ENCODE assay signal across 1 cellular context in the genomic region with DNA sequence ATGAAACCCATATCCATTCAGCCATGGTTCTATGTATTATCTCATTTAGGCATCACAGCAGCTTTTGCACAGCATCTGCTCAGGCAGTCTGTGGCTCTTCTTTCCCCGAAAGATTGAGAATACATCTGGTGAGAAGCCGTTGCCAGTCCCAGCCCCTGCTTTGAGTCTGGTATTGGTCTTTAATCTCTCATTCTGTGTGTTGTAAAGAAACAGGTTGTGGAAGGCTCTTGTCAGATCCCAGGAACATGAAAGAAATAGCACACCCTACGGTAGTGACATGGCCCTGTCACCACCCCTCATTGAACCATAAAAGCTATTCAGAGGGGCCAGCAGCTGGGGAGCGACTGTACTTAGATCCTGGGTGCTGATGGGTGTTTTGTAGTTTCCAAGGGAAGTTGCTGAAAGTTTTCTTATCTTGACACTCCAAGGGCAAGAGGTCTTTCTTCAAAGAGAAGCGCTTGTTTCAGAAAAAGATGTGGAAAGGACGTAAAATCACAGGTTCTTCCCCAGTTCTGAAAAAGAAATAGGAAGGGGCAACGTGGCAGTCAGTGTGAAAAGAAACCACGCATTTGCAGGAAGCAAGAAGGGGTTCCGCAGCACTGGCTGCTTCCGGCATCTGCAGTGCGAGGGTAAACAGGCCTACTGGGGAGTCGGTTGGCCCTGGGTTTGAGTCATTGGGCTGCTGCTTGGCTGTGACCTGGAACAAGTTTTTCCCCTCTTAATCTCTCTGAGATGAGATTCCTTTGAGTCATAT.
TF ChIP-seq lines count a peak whose summit lies in the region.

No MANE protein-coding gene starts in this region.

TF ChIP-seq in K562, 482 proteins besides CTCF, POLR2A, EP300 and RAD21 (continued from another document and continues in another):
- TF ChIP-seq, protein P1, sequence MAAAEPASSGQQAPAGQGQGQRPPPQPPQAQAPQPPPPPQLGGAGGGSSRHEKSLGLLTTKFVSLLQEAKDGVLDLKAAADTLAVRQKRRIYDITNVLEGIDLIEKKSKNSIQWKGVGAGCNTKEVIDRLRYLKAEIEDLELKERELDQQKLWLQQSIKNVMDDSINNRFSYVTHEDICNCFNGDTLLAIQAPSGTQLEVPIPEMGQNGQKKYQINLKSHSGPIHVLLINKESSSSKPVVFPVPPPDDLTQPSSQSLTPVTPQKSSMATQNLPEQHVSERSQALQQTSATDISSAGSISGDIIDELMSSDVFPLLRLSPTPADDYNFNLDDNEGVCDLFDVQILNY (CRISPR knock-in tag; IDR thresholded peaks at IDR 0.05): no peak; the same call in 1 of the 2 replicates
- TF ChIP-seq ZZZ3 (IDR thresholded peaks at IDR 0.05): no peak
- TF ChIP-seq, protein P2, sequence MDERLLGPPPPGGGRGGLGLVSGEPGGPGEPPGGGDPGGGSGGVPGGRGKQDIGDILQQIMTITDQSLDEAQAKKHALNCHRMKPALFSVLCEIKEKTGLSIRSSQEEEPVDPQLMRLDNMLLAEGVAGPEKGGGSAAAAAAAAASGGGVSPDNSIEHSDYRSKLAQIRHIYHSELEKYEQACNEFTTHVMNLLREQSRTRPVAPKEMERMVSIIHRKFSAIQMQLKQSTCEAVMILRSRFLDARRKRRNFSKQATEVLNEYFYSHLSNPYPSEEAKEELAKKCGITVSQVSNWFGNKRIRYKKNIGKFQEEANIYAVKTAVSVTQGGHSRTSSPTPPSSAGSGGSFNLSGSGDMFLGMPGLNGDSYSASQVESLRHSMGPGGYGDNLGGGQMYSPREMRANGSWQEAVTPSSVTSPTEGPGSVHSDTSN (CRISPR knock-in tag; IDR thresholded peaks at IDR 0.05; ENCODE audit: low read depth): no peak
- TF ChIP-seq, protein P2 (tag; conservative IDR thresholded peaks at IDR 0.05; ENCODE audit: low read depth): peak; percentile 78
- no peak for TF ChIP-seq NR2C2 (CRISPR knock-in tag; IDR thresholded peaks at IDR 0.05)
- peak; percentile 46 for TF ChIP-seq NR2C2 (tag; IDR thresholded peaks at IDR 0.05)
- TF ChIP-seq, protein P3, sequence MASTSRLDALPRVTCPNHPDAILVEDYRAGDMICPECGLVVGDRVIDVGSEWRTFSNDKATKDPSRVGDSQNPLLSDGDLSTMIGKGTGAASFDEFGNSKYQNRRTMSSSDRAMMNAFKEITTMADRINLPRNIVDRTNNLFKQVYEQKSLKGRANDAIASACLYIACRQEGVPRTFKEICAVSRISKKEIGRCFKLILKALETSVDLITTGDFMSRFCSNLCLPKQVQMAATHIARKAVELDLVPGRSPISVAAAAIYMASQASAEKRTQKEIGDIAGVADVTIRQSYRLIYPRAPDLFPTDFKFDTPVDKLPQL (IDR thresholded peaks at IDR 0.05; ENCODE audit: extremely low read depth, insufficient read length): no peak
- no peak for TF ChIP-seq JUNB (CRISPR knock-in tag; conservative IDR thresholded peaks at IDR 0.05)
- 0 out of 4 replicates have a peak, but pooled peaks of 1 of the 2 experiments have one; percentile 25 for TF ChIP-seq SRF (CRISPR knock-in tag; IDR thresholded peaks at IDR 0.05)
- TF ChIP-seq, protein P4, sequence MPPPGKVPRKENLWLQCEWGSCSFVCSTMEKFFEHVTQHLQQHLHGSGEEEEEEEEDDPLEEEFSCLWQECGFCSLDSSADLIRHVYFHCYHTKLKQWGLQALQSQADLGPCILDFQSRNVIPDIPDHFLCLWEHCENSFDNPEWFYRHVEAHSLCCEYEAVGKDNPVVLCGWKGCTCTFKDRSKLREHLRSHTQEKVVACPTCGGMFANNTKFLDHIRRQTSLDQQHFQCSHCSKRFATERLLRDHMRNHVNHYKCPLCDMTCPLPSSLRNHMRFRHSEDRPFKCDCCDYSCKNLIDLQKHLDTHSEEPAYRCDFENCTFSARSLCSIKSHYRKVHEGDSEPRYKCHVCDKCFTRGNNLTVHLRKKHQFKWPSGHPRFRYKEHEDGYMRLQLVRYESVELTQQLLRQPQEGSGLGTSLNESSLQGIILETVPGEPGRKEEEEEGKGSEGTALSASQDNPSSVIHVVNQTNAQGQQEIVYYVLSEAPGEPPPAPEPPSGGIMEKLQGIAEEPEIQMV (tag; conservative IDR thresholded peaks at IDR 0.05; ENCODE audit: low read depth): 0 out of 2 replicates have a peak, but pooled peaks have one; percentile 13
- TF ChIP-seq, protein P5, sequence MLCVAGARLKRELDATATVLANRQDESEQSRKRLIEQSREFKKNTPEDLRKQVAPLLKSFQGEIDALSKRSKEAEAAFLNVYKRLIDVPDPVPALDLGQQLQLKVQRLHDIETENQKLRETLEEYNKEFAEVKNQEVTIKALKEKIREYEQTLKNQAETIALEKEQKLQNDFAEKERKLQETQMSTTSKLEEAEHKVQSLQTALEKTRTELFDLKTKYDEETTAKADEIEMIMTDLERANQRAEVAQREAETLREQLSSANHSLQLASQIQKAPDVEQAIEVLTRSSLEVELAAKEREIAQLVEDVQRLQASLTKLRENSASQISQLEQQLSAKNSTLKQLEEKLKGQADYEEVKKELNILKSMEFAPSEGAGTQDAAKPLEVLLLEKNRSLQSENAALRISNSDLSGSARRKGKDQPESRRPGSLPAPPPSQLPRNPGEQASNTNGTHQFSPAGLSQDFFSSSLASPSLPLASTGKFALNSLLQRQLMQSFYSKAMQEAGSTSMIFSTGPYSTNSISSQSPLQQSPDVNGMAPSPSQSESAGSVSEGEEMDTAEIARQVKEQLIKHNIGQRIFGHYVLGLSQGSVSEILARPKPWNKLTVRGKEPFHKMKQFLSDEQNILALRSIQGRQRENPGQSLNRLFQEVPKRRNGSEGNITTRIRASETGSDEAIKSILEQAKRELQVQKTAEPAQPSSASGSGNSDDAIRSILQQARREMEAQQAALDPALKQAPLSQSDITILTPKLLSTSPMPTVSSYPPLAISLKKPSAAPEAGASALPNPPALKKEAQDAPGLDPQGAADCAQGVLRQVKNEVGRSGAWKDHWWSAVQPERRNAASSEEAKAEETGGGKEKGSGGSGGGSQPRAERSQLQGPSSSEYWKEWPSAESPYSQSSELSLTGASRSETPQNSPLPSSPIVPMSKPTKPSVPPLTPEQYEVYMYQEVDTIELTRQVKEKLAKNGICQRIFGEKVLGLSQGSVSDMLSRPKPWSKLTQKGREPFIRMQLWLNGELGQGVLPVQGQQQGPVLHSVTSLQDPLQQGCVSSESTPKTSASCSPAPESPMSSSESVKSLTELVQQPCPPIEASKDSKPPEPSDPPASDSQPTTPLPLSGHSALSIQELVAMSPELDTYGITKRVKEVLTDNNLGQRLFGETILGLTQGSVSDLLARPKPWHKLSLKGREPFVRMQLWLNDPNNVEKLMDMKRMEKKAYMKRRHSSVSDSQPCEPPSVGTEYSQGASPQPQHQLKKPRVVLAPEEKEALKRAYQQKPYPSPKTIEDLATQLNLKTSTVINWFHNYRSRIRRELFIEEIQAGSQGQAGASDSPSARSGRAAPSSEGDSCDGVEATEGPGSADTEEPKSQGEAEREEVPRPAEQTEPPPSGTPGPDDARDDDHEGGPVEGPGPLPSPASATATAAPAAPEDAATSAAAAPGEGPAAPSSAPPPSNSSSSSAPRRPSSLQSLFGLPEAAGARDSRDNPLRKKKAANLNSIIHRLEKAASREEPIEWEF (CRISPR knock-in tag; IDR thresholded peaks at IDR 0.05): no peak
- no peak for TF ChIP-seq RBM14 (IDR thresholded peaks at IDR 0.05; ENCODE audit: borderline replicate concordance, insufficient read depth, low read depth, low read length)
- TF ChIP-seq RBFOX2 (IDR thresholded peaks at IDR 0.05; ENCODE audit: low read depth, low read length): no peak
- TF ChIP-seq CBFA2T3 (IDR thresholded peaks at IDR 0.05): peak; percentile 48
- TF ChIP-seq PHF8 (IDR thresholded peaks at IDR 0.05; ENCODE audit: borderline replicate concordance, low read length): no peak
- TF ChIP-seq MCM2 (IDR thresholded peaks at IDR 0.05; ENCODE audit: low read depth): no peak
- TF ChIP-seq TEAD4 (IDR thresholded peaks at IDR 0.05; ENCODE audit: low read length): peak; percentile 22; the same call in 1 of the 2 replicates
- TF ChIP-seq TEAD4 (CRISPR knock-in tag; IDR thresholded peaks at IDR 0.05; ENCODE audit: borderline replicate concordance): no peak
- TF ChIP-seq ZFX (CRISPR knock-in tag; IDR thresholded peaks at IDR 0.05): peak; percentile 56; the same call in 1 of the 2 replicates
- TF ChIP-seq ZKSCAN1 (IDR thresholded peaks at IDR 0.05; ENCODE audit: low read depth, low read length): no peak
- TF ChIP-seq, protein P6, sequence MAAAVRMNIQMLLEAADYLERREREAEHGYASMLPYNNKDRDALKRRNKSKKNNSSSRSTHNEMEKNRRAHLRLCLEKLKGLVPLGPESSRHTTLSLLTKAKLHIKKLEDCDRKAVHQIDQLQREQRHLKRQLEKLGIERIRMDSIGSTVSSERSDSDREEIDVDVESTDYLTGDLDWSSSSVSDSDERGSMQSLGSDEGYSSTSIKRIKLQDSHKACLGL (CRISPR knock-in tag; IDR thresholded peaks at IDR 0.05; ENCODE audit: borderline replicate concordance, poor library complexity, severe bottlenecking): no peak
- no peak for TF ChIP-seq KLF16 (IDR thresholded peaks at IDR 0.05)
- TF ChIP-seq MXI1 (IDR thresholded peaks at IDR 0.05; ENCODE audit: low read depth, low read length): no peak
- TF ChIP-seq, protein P7, sequence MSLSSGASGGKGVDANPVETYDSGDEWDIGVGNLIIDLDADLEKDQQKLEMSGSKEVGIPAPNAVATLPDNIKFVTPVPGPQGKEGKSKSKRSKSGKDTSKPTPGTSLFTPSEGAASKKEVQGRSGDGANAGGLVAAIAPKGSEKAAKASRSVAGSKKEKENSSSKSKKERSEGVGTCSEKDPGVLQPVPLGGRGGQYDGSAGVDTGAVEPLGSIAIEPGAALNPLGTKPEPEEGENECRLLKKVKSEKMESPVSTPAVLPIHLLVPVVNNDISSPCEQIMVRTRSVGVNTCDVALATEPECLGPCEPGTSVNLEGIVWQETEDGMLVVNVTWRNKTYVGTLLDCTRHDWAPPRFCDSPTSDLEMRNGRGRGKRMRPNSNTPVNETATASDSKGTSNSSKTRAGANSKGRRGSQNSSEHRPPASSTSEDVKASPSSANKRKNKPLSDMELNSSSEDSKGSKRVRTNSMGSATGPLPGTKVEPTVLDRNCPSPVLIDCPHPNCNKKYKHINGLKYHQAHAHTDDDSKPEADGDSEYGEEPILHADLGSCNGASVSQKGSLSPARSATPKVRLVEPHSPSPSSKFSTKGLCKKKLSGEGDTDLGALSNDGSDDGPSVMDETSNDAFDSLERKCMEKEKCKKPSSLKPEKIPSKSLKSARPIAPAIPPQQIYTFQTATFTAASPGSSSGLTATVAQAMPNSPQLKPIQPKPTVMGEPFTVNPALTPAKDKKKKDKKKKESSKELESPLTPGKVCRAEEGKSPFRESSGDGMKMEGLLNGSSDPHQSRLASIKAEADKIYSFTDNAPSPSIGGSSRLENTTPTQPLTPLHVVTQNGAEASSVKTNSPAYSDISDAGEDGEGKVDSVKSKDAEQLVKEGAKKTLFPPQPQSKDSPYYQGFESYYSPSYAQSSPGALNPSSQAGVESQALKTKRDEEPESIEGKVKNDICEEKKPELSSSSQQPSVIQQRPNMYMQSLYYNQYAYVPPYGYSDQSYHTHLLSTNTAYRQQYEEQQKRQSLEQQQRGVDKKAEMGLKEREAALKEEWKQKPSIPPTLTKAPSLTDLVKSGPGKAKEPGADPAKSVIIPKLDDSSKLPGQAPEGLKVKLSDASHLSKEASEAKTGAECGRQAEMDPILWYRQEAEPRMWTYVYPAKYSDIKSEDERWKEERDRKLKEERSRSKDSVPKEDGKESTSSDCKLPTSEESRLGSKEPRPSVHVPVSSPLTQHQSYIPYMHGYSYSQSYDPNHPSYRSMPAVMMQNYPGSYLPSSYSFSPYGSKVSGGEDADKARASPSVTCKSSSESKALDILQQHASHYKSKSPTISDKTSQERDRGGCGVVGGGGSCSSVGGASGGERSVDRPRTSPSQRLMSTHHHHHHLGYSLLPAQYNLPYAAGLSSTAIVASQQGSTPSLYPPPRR (CRISPR knock-in tag; IDR thresholded peaks at IDR 0.05; ENCODE audit: borderline replicate concordance): no peak
- TF ChIP-seq SMARCC2 (IDR thresholded peaks at IDR 0.05; ENCODE audit: low read depth): peak; percentile 60; the same call in 1 of the 2 replicates
- peak; percentile 85 for TF ChIP-seq ZNF766 (CRISPR knock-in tag; conservative IDR thresholded peaks at IDR 0.05)
- no peak for TF ChIP-seq SIX5 (IDR thresholded peaks at IDR 0.05; ENCODE audit: borderline replicate concordance in 1 of 2, insufficient read depth in 1 of 2, low read depth in 1 of 2, low read length in 2 of 2)
- no peak for TF ChIP-seq ZKSCAN8 (CRISPR knock-in tag; IDR thresholded peaks at IDR 0.05)
- TF ChIP-seq, protein P8, sequence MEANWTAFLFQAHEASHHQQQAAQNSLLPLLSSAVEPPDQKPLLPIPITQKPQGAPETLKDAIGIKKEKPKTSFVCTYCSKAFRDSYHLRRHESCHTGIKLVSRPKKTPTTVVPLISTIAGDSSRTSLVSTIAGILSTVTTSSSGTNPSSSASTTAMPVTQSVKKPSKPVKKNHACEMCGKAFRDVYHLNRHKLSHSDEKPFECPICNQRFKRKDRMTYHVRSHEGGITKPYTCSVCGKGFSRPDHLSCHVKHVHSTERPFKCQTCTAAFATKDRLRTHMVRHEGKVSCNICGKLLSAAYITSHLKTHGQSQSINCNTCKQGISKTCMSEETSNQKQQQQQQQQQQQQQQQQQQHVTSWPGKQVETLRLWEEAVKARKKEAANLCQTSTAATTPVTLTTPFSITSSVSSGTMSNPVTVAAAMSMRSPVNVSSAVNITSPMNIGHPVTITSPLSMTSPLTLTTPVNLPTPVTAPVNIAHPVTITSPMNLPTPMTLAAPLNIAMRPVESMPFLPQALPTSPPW (CRISPR knock-in tag; IDR thresholded peaks at IDR 0.05): peak; percentile 41; the same call in 1 of the 2 replicates
